In genomic region chr14:74531011-74531410, GRCh38 we compare ENCODE assay signal across 1 cellular context.
TF ChIP-seq lines count a peak whose summit lies in the region.

No MANE protein-coding gene starts in this region.

TF ChIP-seq in HCT116, 20 proteins besides CTCF, POLR2A, EP300 and RAD21 (continued from another document):
- TF ChIP-seq REST (IDR thresholded peaks at IDR 0.05; ENCODE audit: low read depth) (no peak), ATF3 (IDR thresholded peaks at IDR 0.05) (no peak), EZH2phosphoT487 (IDR thresholded peaks at IDR 0.05; ENCODE audit: borderline replicate concordance) (no peak), EZH2 (IDR thresholded peaks at IDR 0.05) (no peak), JUND (IDR thresholded peaks at IDR 0.05) (no peak), CEBPB (IDR thresholded peaks at IDR 0.05; ENCODE audit: low read depth) (no peak), SP1 (IDR thresholded peaks at IDR 0.05; ENCODE audit: low read depth) (no peak), MAX (IDR thresholded peaks at IDR 0.05) (no peak), ZNF274 (IDR thresholded peaks at IDR 0.05; ENCODE audit: low read depth, low read length) (no peak), SRF (IDR thresholded peaks at IDR 0.05; ENCODE audit: low read depth) (no peak), FOSL1 (IDR thresholded peaks at IDR 0.05; ENCODE audit: low read depth) (no peak), CBX3 (IDR thresholded peaks at IDR 0.05; ENCODE audit: low read depth) (no peak), YY1 (IDR thresholded peaks at IDR 0.05; ENCODE audit: extremely low read depth, insufficient replicate concordance, low read depth, low read length) (no peak)
